Comparison of ENCODE assay signal across 30 cellular contexts in the genomic region with DNA sequence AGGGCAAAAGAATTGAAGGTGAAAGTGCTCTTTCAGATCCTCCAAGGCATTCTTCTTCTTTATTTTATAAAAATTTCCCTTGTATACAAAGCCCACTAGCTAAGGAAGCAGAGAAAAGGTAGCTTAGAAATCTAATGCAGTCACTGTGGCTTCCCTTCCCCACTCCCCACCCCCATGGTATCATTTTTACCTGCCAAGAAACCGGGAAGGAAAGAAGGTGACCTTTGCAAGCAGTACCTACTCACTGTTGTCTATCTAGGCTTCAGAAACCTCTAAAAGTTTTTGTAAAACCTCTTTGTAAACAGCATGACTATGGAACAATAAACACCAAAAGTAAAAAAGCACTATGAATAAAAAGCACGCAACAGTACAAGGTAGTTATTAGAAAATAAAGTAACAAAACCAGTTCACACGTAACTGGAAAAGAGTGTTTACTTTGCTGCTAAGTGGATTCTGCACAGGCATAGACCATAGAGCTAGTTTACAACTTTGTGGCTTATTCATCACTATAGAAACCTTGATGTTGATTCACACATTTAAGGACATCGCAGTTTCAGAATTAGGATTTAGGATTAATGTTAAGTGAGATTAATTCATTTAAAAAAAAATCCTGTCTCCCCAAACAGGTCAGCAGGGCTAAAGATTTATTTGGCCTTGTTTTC.
DNase-seq lines count a peak whose midpoint lies in the region; ATAC-seq, FAIRE-seq and TF ChIP-seq lines count a peak whose summit lies in the region.
"Had no signal": no experiment of that assay in that cellular context is flagged by ENCODE, and none has a peak within 500 bp of the region (broad histone marks: within the 10 kb centered on the region; RNA-seq: fewer than 3 reads in every experiment).

No MANE protein-coding gene starts in this region.

- TF ChIP-seq CTCF in mucosa of descending colon (IDR thresholded peaks at IDR 0.05) = no peak
- no peak for TF ChIP-seq CTCF in coronary artery (IDR thresholded peaks at IDR 0.05)
- TF ChIP-seq CTCF in HFFc6 (IDR thresholded peaks at IDR 0.05) = no peak

- ATAC-seq in mucosa of descending colon (peak; percentile 60), GM19023 (IDR thresholded peaks at IDR 0.05; ENCODE audit: unreplicated experiment) (no peak)
- ATAC-seq: activated CD4-positive, CD25-positive, alpha-beta regulatory T cell treated with anti-CD3 and anti-CD28 coated beads, Interleukin-2, amount 50 U/mL, for 24 hours; gastrocnemius medialis; HepG2; stimulated activated naive CD8-positive, alpha-beta T cell treated with anti-CD3 and anti-CD28 coated beads, Interleukin-15, Interleukin-2, amounts not matched to agents 100 U/mL and 50 U/mL, for 24 hours had no signal

- H3K36me3 Mint-ChIP-seq in HFFc6 (ENCODE audit: low read depth) = peaks cover 5% of the 10 kb centered on the region; the same call in 1 of the 2 replicates

- peak; percentile 49 for DNase-seq in DMS53 treated with DMSO at 0.1 percent for 48 hours (lab: John Stamatoyannopoulos, UW; ENCODE audit: unreplicated experiment)
- peak; percentile 1 for DNase-seq in NCI-H345 treated with DMSO at 0.1 percent for 48 hours (lab: John Stamatoyannopoulos, UW; ENCODE audit: unreplicated experiment)
- DNase-seq in mucosa of descending colon = no peak
- no peak for DNase-seq in coronary artery (ENCODE audit: low spot score)
- DNase-seq in HFFc6 = no peak
- no peak for DNase-seq in SK-N-DZ (ENCODE audit: low spot score)
- DNase-seq: activated CD4-positive, alpha-beta T cell treated with anti-CD3 and anti-CD28 coated beads, Interleukin-2, amount 50 U/mL, for 48 hours; activated naive CD4-positive, alpha-beta T cell treated with Interleukin-2 at 50 U/mL for 16 hours; activated T-cell treated with anti-CD3 and anti-CD28 coated beads, Interleukin-2, amount 50 U/mL, for 72 hours; CD4-positive, alpha-beta T cell; dorsolateral prefrontal cortex; gastrocnemius medialis; H9; MM.1S; NCI-H1105 treated with DMSO at 0.1 percent for 48 hours; NCI-H2081 treated with DMSO at 0.1 percent for 48 hours; NCI-H524; Peyer's patch; SHP77; stimulated activated CD4-positive, alpha-beta T cell treated with anti-CD3 and anti-CD28 coated beads, Interleukin-1b, Interleukin-23, amount 100 ng/mL, for 48 hours; stimulated activated naive CD8-positive, alpha-beta T cell treated with anti-CD3 and anti-CD28 coated beads, Interleukin-15, Interleukin-2, amounts not matched to agents 100 U/mL and 50 U/mL, for 24 hours; testis; uterus had no signal

- FAIRE-seq in colon (lab: Jason Lieb, UNC) = peak; percentile 85
- FAIRE-seq: HepG2 had no signal

- no peaks in the 10 kb centered on the region for H3K36me3 ChIP-seq in mucosa of descending colon (ENCODE audit: low read depth)
- H3K36me3 ChIP-seq: gastrocnemius medialis, Peyer's patch, uterus had no signal

- no peak overlapping the region for H3K4me3 Mint-ChIP-seq in HFFc6
- H3K4me3 Mint-ChIP-seq: activated T-cell treated with anti-CD3 and anti-CD28 coated beads, Interleukin-2, amount 50 U/mL, for 72 hours; CD4-positive, alpha-beta T cell; H9; memory B cell; neural crest cell had no signal

- intact Hi-C loops in mucosa of descending colon (cut with DNase I, micrococcal nuclease) = no loop called here

- no peaks in the 10 kb centered on the region for H3K9me3 ChIP-seq in mucosa of descending colon
- H3K9me3 ChIP-seq: gastrocnemius medialis, Peyer's patch, testis, uterus had no signal

- no peak overlapping the region for H3K4me3 ChIP-seq in mucosa of descending colon
- no peak overlapping the region for H3K4me3 ChIP-seq in coronary artery
- H3K4me3 ChIP-seq: dorsolateral prefrontal cortex, gastrocnemius medialis, Peyer's patch, testis, uterus had no signal

- H3K4me1 Mint-ChIP-seq in HFFc6 (ENCODE audit: low read depth) = no peaks in the 10 kb centered on the region; the same call in 1 of the 2 replicates
- H3K4me1 Mint-ChIP-seq: H9, memory B cell, neural crest cell had no signal

- H3K27me3 Mint-ChIP-seq in HFFc6 (ENCODE audit: insufficient read depth) = no peaks in the 10 kb centered on the region
- H3K27me3 Mint-ChIP-seq: CD4-positive, alpha-beta T cell; memory B cell had no signal

- H3K9me3 Mint-ChIP-seq in HFFc6 = no peaks in the 10 kb centered on the region
- H3K9me3 Mint-ChIP-seq: activated T-cell treated with anti-CD3 and anti-CD28 coated beads, Interleukin-2, amount 50 U/mL, for 72 hours; CD4-positive, alpha-beta T cell had no signal

- no peak overlapping the region for H3K27ac ChIP-seq in coronary artery
- H3K27ac ChIP-seq: dorsolateral prefrontal cortex, gastrocnemius medialis, parathyroid adenoma, Peyer's patch, testis, uterus had no signal

- H3K27ac Mint-ChIP-seq in HFFc6 = no peak overlapping the region
- H3K27ac Mint-ChIP-seq: activated T-cell treated with anti-CD3 and anti-CD28 coated beads, Interleukin-2, amount 50 U/mL, for 72 hours; CD4-positive, alpha-beta T cell; H9; memory B cell had no signal

- H3K4me1 ChIP-seq in mucosa of descending colon (ENCODE audit: low read depth) = peaks cover 2% of the 10 kb centered on the region
- H3K4me1 ChIP-seq: gastrocnemius medialis, parathyroid adenoma, Peyer's patch, testis, uterus had no signal

Comparison
In these comparisons a context has a peak if more than half of its experiments do, and no peak if none do; other contexts are left out.
1. DNase-seq: peak in DMS53 treated with DMSO at 0.1 percent for 48 hours (single experiment) and NCI-H345 treated with DMSO at 0.1 percent for 48 hours (single experiment); none in mucosa of descending colon (0 of 3), coronary artery (single experiment), HFFc6 (single experiment) and SK-N-DZ (single experiment).